ENCODE assay signal across 8 cellular contexts in genomic region chr19:1113278-1113985, GRCh38. TPM values are rescaled to one million over a fixed set of nuclear protein-coding genes. Genes with fewer than 3 reads are reported as not detected.
DNase-seq lines count a peak whose midpoint lies in the region; ATAC-seq and TF ChIP-seq lines count a peak whose summit lies in the region.

No MANE protein-coding gene starts in this region.

- TF ChIP-seq CTCF in ascending aorta (IDR thresholded peaks at IDR 0.05) = peak; percentile 95 to 98 (median 95)

- H3K36me3 ChIP-seq in ascending aorta (peaks cover 85 to 89% of the 10 kb centered on the region in 2 donors), rectal smooth muscle tissue (ENCODE audit: control insufficient read depth, insufficient read depth, low read length) (peaks cover 23% of the 10 kb centered on the region), urinary bladder (ENCODE audit: insufficient read depth) (peaks cover 6% of the 10 kb centered on the region)

- no peaks in the 10 kb centered on the region for H3K9me3 ChIP-seq in ascending aorta

- intact Hi-C loops in ascending aorta (cut with DNase I) (loop anchor here (1.0 to 5.0 kb wide), 2 partner anchors 79 to 127 kb away; no protein-coding TSS in a partner anchor), left ventricle myocardium superior (cut with micrococcal nuclease) (loop anchor here (10.0 kb wide), 1 partner anchor 81 kb away; no protein-coding TSS in a partner anchor)

- WGBS in urinary bladder = 17% methylated on average over 34 of the region's 34 CpGs

- H3K27ac ChIP-seq in ascending aorta = peak overlapping the region; percentile 79 to 95
- peak overlapping the region; percentile 81 for H3K27ac ChIP-seq in rectal smooth muscle tissue (ENCODE audit: low read depth, low read length)
- peak overlapping the region; percentile 31 for H3K27ac ChIP-seq in urinary bladder (ENCODE audit: low read depth)

- ATAC-seq in left ventricle myocardium superior = peak; percentile 91

- H3K4me1 ChIP-seq in ascending aorta = peaks cover 6 to 16% of the 10 kb centered on the region in 2 donors
- H3K4me1 ChIP-seq in rectal smooth muscle tissue (ENCODE audit: control insufficient read depth, insufficient read depth, low read length) = peaks cover 13% of the 10 kb centered on the region
- no peaks in the 10 kb centered on the region for H3K4me1 ChIP-seq in urinary bladder (ENCODE audit: insufficient read depth)

- peak overlapping the region; percentile 10 for H3K9ac ChIP-seq in rectal smooth muscle tissue (ENCODE audit: low read length)

- H3K4me3 ChIP-seq in ascending aorta (peak overlapping the region in 1 of 2 donors; percentile 38), rectal smooth muscle tissue (ENCODE audit: low read length) (peak overlapping the region; percentile 27), urinary bladder (ENCODE audit: low read depth, low read length) (no peak overlapping the region)

- H3K27me3 ChIP-seq in ascending aorta = no peaks in the 10 kb centered on the region
- no peaks in the 10 kb centered on the region for H3K27me3 ChIP-seq in rectal smooth muscle tissue (ENCODE audit: control insufficient read depth, insufficient read depth, low read length)

- peak; percentile 39 for DNase-seq in NK-92 treated with Interleukin-12 subunit alpha and Interleukin-12 subunit beta, amount 100 ng/mL, for 24 hours (lab: John Stamatoyannopoulos, UW)
- DNase-seq in NK-92 (lab: John Stamatoyannopoulos, UW; ENCODE audit: unreplicated experiment) (no peak), NCI-H1105 (lab: John Stamatoyannopoulos, UW) (peak; percentile 78), T-helper 22 cell (ENCODE audit: low read depth) (peak; percentile 65), ascending aorta (ENCODE audit: low spot score in 2 of 2) (peak; percentile 81 to 97), left ventricle myocardium superior (peak; percentile 98)

RNA-seq across cellular contexts. Expression of gene GPX4, which starts 9.6 kb away (rescaled TPM):
- total RNA-seq in ascending aorta (348 TPM), left ventricle myocardium superior (337 TPM), urinary bladder (71.3 TPM)
- 452 TPM for polyA plus RNA-seq in urinary bladder

RNA-seq across cellular contexts. Expression of gene POLR2E, which starts 18.3 kb away (rescaled TPM):
- total RNA-seq in ascending aorta (72.1 TPM), left ventricle myocardium superior (148 TPM), urinary bladder (35.2 TPM)
- 255 TPM for polyA plus RNA-seq in urinary bladder

RNA-seq across cellular contexts. Expression of gene ARHGAP45, which starts 46.5 kb away (rescaled TPM):
- total RNA-seq in ascending aorta (66.5 TPM), left ventricle myocardium superior (6.0 TPM), urinary bladder (5.7 TPM)
- polyA plus RNA-seq in urinary bladder = 12.0 TPM

Comparison
In these comparisons a context has a peak if more than half of its experiments do, and no peak if none do; other contexts are left out.
1. H3K27ac ChIP-seq: peak in every context shown above with its lines; median percentile 87 in ascending aorta; 81 in rectal smooth muscle tissue; 31 in urinary bladder.